Comparison of ENCODE assay signal across 1 cellular context in the genomic region with DNA sequence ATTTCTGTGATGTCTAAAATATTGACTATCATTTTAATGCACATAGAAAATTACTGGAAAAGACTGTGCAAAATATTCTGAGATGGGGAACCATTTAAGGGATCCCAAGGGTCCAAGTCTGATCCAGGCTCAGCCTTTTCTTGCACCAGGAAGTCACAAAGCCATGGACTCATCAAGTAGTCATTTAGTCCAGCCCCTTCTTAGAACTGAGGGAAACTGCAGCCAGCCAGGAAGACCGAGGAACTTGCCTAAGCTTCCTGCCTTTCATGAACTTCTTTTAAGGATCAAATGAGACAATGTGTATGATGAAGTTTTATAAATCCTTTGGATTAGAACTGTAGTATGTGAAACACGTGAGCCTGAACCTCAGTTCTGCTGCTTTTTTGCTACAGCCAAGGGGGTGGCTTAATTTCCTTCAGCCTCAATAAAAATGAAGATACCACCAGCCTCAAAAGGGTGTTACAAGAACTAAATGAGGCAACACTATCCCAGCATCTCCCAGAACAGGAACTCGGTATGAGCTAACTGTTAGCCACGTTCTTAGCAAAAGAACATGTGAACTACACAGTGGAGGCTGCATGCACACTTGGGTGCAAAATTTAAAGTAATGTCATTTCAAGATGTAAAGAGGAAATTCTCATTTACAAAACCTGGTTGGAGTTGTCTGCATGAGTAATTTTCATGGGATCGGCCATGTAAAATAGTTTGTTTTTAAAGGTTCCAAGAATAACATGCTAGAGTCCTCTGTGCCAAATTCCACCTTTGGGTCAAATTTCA.
TF ChIP-seq lines count a peak whose summit lies in the region.

No MANE protein-coding gene starts in this region.

TF ChIP-seq in IMR-90, 13 proteins besides CTCF, POLR2A, EP300 and RAD21 (continued from another document):
- TF ChIP-seq CHD1 (IDR thresholded peaks at IDR 0.05; ENCODE audit: low read depth, low read length) (no peak), FOS (IDR thresholded peaks at IDR 0.05; ENCODE audit: low read depth, low read length) (no peak), NFE2L2 (IDR thresholded peaks at IDR 0.05; ENCODE audit: low read depth, low read length) (no peak), CEBPB (IDR thresholded peaks at IDR 0.05; ENCODE audit: low read depth, low read length) (no peak), MAFK (IDR thresholded peaks at IDR 0.05; ENCODE audit: low read depth, low read length) (no peak)
